ENCODE assay signal across 8 cellular contexts in genomic region chr11:64810271-64810890, GRCh38. TPM values are rescaled to one million over a fixed set of nuclear protein-coding genes. Genes with fewer than 3 reads are reported as not detected.
A peak's percentile ranks its signal among the peaks of the same experiment; 100 is the strongest.
DNase-seq lines count a peak whose midpoint lies in the region; ATAC-seq and TF ChIP-seq lines count a peak whose summit lies in the region.

TSS of gene MEN1 (minus strand) at chr11:64810551. CDS start at chr11:64810109, 442 bp downstream.

- TF ChIP-seq CTCF in PC-9 (conservative IDR thresholded peaks at IDR 0.05) = no peak
- TF ChIP-seq CTCF in mucosa of descending colon (IDR thresholded peaks at IDR 0.05) = no peak

- no TSS peak for BruUV-seq in PC-9 (replicated peaks; lab: Mats Ljungman, UMichigan)

- TF ChIP-seq RAD21 in Ishikawa (IDR thresholded peaks at IDR 0.05; ENCODE audit: low read depth) = no peak

- TF ChIP-seq EP300 in Ishikawa (IDR thresholded peaks at IDR 0.05; ENCODE audit: borderline replicate concordance) = no peak

- no peaks in the 10 kb centered on the region for H3K27me3 ChIP-seq in PC-9 (ENCODE audit: insufficient read depth, low read depth)

- no peaks in the 10 kb centered on the region for H3K9me2 ChIP-seq in PC-9 (ENCODE audit: insufficient read depth)

- POLR2A ChIA-PET in PC-9 (lab: Charles Lee; ENCODE audit: unreplicated experiment) = interaction anchor here (0.6 to 1.0 kb wide), 2 partner anchors 13 to 325 kb away, joined by 3 to 7 read pairs; no protein-coding TSS in a partner anchor

- H3K36me3 ChIP-seq in PC-9 (ENCODE audit: low read depth) (peaks cover 7% of the 10 kb centered on the region; the same call in 1 of the 2 replicates), mucosa of descending colon (ENCODE audit: low read depth) (no peaks in the 10 kb centered on the region)

- H3K4me3 ChIP-seq in PC-9 = peak within 1 kb of the TSS; percentile 93
- H3K4me3 ChIP-seq in mucosa of descending colon = peak within 1 kb of the TSS; percentile 51

- peaks cover 6% of the 10 kb centered on the region; the same call in 1 of the 2 replicates for H3K4me1 ChIP-seq in PC-9 (replicated peaks; ENCODE audit: insufficient read depth)
- H3K4me1 ChIP-seq in mucosa of descending colon (ENCODE audit: low read depth) = peaks cover 12% of the 10 kb centered on the region

- H4K20me1 ChIP-seq in PC-9 (ENCODE audit: insufficient read depth) = no peaks in the 10 kb centered on the region

- H2AFZ ChIP-seq in PC-9 = peak within 1 kb of the TSS; percentile 99

- DNase-seq in COR-L47 (lab: John Stamatoyannopoulos, UW) = peak; percentile 96
- DNase-seq in PC-9 = peak; percentile 91 to 98
- peak; percentile 79 for DNase-seq in activated T-cell treated with anti-CD3 and anti-CD28 coated beads for 48 hours (ENCODE audit: low read depth)
- DNase-seq in epithelial cell of prostate (ENCODE audit: low read depth, low spot score) = peak; percentile 49
- peak; percentile 95 to 97 (median 96) for DNase-seq in mucosa of descending colon
- peak; percentile 41 to 48 for DNase-seq in stimulated activated CD8-positive, alpha-beta memory T cell treated with anti-CD3 and anti-CD28 coated beads, Interleukin-4, amount 100 ng/mL, for 1 hour (ENCODE audit: low read depth in 2 of 2, low spot score in 1 of 2)

- intact Hi-C loops in PC-9 (cut with micrococcal nuclease; ENCODE audit: unreplicated experiment) = loop anchor here (1.0 to 2.0 kb wide), 3 partner anchors 32 to 68 kb away; partner anchors contain the start of genes EHD1 and SF1
- intact Hi-C loops in mucosa of descending colon (cut with DNase I, micrococcal nuclease) = no loop called here

- H3K79me2 ChIP-seq in PC-9 (ENCODE audit: low read depth) = peaks cover 16% of the 10 kb centered on the region

- CTCF ChIA-PET in PC-9 (lab: Charles Lee) = interaction anchor here (0.5 to 0.6 kb wide), 2 partner anchors 9 to 122 kb away, joined by 3 to 10 read pairs; no protein-coding TSS in a partner anchor

- H3K9me3 ChIP-seq in PC-9 (ENCODE audit: insufficient read depth, low read depth) (no peaks in the 10 kb centered on the region), mucosa of descending colon (no peaks in the 10 kb centered on the region)

- no peak within 1 kb of the TSS for H3K27ac ChIP-seq in PC-9
- H3K27ac ChIP-seq in epithelial cell of prostate = peak within 1 kb of the TSS; percentile 45

- H3F3A ChIP-seq in PC-9 (ENCODE audit: insufficient read depth, low read depth) = peaks cover 14% of the 10 kb centered on the region; the same call in 1 of the 2 replicates

- ATAC-seq in GM21526 (IDR thresholded peaks at IDR 0.05; ENCODE audit: low FRiP score, unreplicated experiment) (peak; percentile 64), mucosa of descending colon (peak; percentile 97)

- H3K4me2 ChIP-seq in PC-9 = peak within 1 kb of the TSS; percentile 88

TF ChIP-seq in Ishikawa, 13 proteins besides CTCF, POLR2A, EP300 and RAD21:
- peak; percentile 31; the same call in 1 of the 2 replicates for TF ChIP-seq MAX (IDR thresholded peaks at IDR 0.05)
- peak; percentile 45 for TF ChIP-seq EGR1 (IDR thresholded peaks at IDR 0.05)
- no peak for TF ChIP-seq FOXM1 (IDR thresholded peaks at IDR 0.05; ENCODE audit: borderline replicate concordance, low read depth)
- TF ChIP-seq ZBTB7A (IDR thresholded peaks at IDR 0.05; ENCODE audit: low read depth) = peak; percentile 95
- no peak for TF ChIP-seq REST (IDR thresholded peaks at IDR 0.05; ENCODE audit: low read depth)
- peak; percentile 13; the same call in 1 of the 2 replicates for TF ChIP-seq USF1 (IDR thresholded peaks at IDR 0.05)
- TF ChIP-seq TEAD4 (IDR thresholded peaks at IDR 0.05) = no peak
- no peak for TF ChIP-seq NFIC (IDR thresholded peaks at IDR 0.05)
- TF ChIP-seq CEBPB (IDR thresholded peaks at IDR 0.05) = no peak
- TF ChIP-seq CREB1 (IDR thresholded peaks at IDR 0.05; ENCODE audit: low read depth) = no peak
- TF ChIP-seq YY1 (IDR thresholded peaks at IDR 0.05; ENCODE audit: low read depth) = peak; percentile 45; the same call in 1 of the 2 replicates
- TF ChIP-seq TCF12 (IDR thresholded peaks at IDR 0.05; ENCODE audit: low read depth) = peak; percentile 61; the same call in 1 of the 2 replicates
- peak; percentile 74 for TF ChIP-seq TAF1 (IDR thresholded peaks at IDR 0.05; ENCODE audit: low read depth)

RNA-seq across cellular contexts. Expression of gene MEN1, which starts in this region (rescaled TPM):
- total RNA-seq in PC-9 (2021) (48.7 and 61.6 TPM in 2 replicates), mucosa of descending colon (10 to 100 TPM; 19.3 to 26.4 (median 21.9) TPM)

Comparison
In these comparisons a context has a peak if more than half of its experiments do, and no peak if none do; other contexts are left out.
1. DNase-seq: peak in every context shown above with its lines; median percentile 96 in COR-L47; 96 in mucosa of descending colon; 94 in PC-9; 79 in activated T-cell treated with anti-CD3 and anti-CD28 coated beads for 48 hours; 49 in epithelial cell of prostate; 44 in stimulated activated CD8-positive, alpha-beta memory T cell treated with anti-CD3 and anti-CD28 coated beads, Interleukin-4, amount 100 ng/mL, for 1 hour.